1 cellular context compared by ENCODE assay signal in the genomic region with DNA sequence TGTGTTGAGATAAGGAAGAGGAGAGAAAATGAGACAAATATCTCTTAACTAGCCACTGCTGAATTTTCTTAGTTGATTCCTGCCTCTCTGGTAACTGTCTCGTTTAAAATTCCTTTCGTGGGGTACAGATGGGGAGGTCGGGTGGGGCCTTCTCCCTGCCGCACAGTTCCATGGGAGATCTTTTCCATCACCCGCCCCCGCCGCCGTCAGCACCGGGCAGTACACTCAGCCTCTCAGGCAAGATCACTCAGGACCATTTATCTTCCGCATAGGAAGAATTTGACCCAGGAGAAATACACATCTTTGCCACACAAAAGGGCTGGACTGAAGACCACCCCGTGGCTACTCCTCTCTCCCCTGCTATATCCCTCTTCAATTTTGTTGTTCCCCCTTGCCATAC.
TF ChIP-seq lines count a peak whose summit lies in the region.

No MANE protein-coding gene starts in this region.

TF ChIP-seq in GM23338, 12 proteins besides CTCF, POLR2A, EP300 and RAD21 (continued from another document):
- TF ChIP-seq STAT1 (IDR thresholded peaks at IDR 0.05; ENCODE audit: unreplicated experiment) (no peak), EZH2phosphoT487 (IDR thresholded peaks at IDR 0.05; ENCODE audit: unreplicated experiment) (no peak), ZNF331 (CRISPR knock-in tag; IDR thresholded peaks at IDR 0.05; ENCODE audit: low read depth) (no peak), ZNF114 (CRISPR knock-in tag; IDR thresholded peaks at IDR 0.05) (no peak), NANOG (IDR thresholded peaks at IDR 0.05; ENCODE audit: borderline replicate concordance) (no peak), POLR2AphosphoS5 (IDR thresholded peaks at IDR 0.05; ENCODE audit: low read depth) (no peak)
- TF ChIP-seq, protein P1, sequence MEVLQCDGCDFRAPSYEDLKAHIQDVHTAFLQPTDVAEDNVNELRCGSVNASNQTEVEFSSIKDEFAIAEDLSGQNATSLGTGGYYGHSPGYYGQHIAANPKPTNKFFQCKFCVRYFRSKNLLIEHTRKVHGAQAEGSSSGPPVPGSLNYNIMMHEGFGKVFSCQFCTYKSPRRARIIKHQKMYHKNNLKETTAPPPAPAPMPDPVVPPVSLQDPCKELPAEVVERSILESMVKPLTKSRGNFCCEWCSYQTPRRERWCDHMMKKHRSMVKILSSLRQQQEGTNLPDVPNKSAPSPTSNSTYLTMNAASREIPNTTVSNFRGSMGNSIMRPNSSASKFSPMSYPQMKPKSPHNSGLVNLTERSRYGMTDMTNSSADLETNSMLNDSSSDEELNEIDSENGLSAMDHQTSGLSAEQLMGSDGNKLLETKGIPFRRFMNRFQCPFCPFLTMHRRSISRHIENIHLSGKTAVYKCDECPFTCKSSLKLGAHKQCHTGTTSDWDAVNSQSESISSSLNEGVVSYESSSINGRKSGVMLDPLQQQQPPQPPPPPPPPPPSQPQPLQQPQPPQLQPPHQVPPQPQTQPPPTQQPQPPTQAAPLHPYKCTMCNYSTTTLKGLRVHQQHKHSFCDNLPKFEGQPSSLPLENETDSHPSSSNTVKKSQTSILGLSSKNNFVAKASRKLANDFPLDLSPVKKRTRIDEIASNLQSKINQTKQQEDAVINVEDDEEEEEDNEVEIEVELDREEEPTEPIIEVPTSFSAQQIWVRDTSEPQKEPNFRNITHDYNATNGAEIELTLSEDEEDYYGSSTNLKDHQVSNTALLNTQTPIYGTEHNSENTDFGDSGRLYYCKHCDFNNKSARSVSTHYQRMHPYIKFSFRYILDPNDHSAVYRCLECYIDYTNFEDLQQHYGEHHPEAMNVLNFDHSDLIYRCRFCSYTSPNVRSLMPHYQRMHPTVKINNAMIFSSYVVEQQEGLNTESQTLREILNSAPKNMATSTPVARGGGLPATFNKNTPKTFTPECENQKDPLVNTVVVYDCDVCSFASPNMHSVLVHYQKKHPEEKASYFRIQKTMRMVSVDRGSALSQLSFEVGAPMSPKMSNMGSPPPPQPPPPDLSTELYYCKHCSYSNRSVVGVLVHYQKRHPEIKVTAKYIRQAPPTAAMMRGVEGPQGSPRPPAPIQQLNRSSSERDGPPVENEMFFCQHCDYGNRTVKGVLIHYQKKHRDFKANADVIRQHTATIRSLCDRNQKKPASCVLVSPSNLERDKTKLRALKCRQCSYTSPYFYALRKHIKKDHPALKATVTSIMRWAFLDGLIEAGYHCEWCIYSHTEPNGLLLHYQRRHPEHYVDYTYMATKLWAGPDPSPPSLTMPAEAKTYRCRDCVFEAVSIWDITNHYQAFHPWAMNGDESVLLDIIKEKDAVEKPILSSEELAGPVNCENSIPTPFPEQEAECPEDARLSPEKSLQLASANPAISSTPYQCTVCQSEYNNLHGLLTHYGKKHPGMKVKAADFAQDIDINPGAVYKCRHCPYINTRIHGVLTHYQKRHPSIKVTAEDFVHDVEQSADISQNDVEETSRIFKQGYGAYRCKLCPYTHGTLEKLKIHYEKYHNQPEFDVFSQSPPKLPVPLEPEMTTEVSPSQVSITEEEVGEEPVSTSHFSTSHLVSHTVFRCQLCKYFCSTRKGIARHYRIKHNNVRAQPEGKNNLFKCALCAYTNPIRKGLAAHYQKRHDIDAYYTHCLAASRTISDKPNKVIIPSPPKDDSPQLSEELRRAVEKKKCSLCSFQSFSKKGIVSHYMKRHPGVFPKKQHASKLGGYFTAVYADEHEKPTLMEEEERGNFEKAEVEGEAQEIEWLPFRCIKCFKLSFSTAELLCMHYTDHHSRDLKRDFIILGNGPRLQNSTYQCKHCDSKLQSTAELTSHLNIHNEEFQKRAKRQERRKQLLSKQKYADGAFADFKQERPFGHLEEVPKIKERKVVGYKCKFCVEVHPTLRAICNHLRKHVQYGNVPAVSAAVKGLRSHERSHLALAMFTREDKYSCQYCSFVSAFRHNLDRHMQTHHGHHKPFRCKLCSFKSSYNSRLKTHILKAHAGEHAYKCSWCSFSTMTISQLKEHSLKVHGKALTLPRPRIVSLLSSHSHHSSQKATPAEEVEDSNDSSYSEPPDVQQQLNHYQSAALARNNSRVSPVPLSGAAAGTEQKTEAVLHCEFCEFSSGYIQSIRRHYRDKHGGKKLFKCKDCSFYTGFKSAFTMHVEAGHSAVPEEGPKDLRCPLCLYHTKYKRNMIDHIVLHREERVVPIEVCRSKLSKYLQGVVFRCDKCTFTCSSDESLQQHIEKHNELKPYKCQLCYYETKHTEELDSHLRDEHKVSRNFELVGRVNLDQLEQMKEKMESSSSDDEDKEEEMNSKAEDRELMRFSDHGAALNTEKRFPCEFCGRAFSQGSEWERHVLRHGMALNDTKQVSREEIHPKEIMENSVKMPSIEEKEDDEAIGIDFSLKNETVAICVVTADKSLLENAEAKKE (CRISPR knock-in tag; IDR thresholded peaks at IDR 0.05): no peak
TF ChIP-seq in GM23338: peak in this region for 0.
